ENCODE assay signal across 14 cellular contexts in genomic region chr9:134422301-134422700, GRCh38.
DNase-seq lines count a peak whose midpoint lies in the region; TF ChIP-seq lines count a peak whose summit lies in the region.
"Had no signal": no experiment of that assay in that cellular context is flagged by ENCODE, and none has a peak within 500 bp of the region (broad histone marks: within the 10 kb centered on the region; RNA-seq: fewer than 3 reads in every experiment).

No MANE protein-coding gene starts in this region.

- H3K36me3 ChIP-seq in WERI-Rb-1 (peaks cover 20% of the 10 kb centered on the region), hepatocyte (replicated peaks; ENCODE audit: insufficient read depth, low read depth) (no peaks in the 10 kb centered on the region), prostate gland (peaks cover 0 to 8% of the 10 kb centered on the region in 2 donors), sigmoid colon (peaks cover 3 to 75% (median 33%) of the 10 kb centered on the region in 4 donors)

- no peaks in the 10 kb centered on the region for H3K9me2 ChIP-seq in hepatocyte (replicated peaks; ENCODE audit: insufficient read depth)

- DNase-seq in AG08396 (ENCODE audit: low spot score) (peak; percentile 55), WERI-Rb-1 (no peak), hepatocyte (ENCODE audit: low spot score) (peak; percentile 73), prostate gland (ENCODE audit: low spot score) (peak; percentile 84), sigmoid colon (no peak), DMS53 (lab: John Stamatoyannopoulos, UW) (no peak), germinal center (ENCODE audit: low spot score) (no peak)
- DNase-seq in activated CD4-positive, CD25-positive, alpha-beta regulatory T cell treated with anti-CD3 and anti-CD28 coated beads, Interleukin-2, amount 50 U/mL, for 72 hours, result no peak
- DNase-seq: Kasumi-1, NCI-H187, NCI-H748 treated with DMSO at 0.1 percent for 48 hours, SIG-M5, thyroid gland had no signal

- TF ChIP-seq POLR2A in prostate gland (IDR thresholded peaks at IDR 0.05), result no peak
- no peak for TF ChIP-seq POLR2A in sigmoid colon (IDR thresholded peaks at IDR 0.05)

- H3K4me3 ChIP-seq in WERI-Rb-1 (ENCODE audit: low read depth, low read length) (no peak overlapping the region), hepatocyte (no peak overlapping the region), prostate gland (no peak overlapping the region), sigmoid colon (no peak overlapping the region)
- H3K4me3 ChIP-seq: cardiac muscle cell, thyroid gland had no signal

- H3K27me3 ChIP-seq in WERI-Rb-1 (ENCODE audit: insufficient read depth, low read depth, severe bottlenecking) (no peaks in the 10 kb centered on the region), hepatocyte (no peaks in the 10 kb centered on the region), prostate gland (replicated peaks; ENCODE audit: insufficient read depth) (no peaks in the 10 kb centered on the region), sigmoid colon (no peaks in the 10 kb centered on the region)
- H3K27me3 ChIP-seq: cardiac muscle cell, thyroid gland had no signal

- H3K4me1 ChIP-seq in hepatocyte (ENCODE audit: insufficient read depth) (no peaks in the 10 kb centered on the region), prostate gland (replicated peaks) (peaks cover 17% of the 10 kb centered on the region), sigmoid colon (peaks cover 0 to 47% (median 29%) of the 10 kb centered on the region in 4 donors)

- H3K79me2 ChIP-seq in hepatocyte, result no peaks in the 10 kb centered on the region

- TF ChIP-seq EP300 in sigmoid colon (IDR thresholded peaks at IDR 0.05), result no peak

- no peak overlapping the region for H3K4me2 ChIP-seq in hepatocyte

- H3K27ac ChIP-seq in WERI-Rb-1, result peak overlapping the region; percentile 91; the same call in 1 of the 2 replicates
- H3K27ac ChIP-seq in hepatocyte, result no peak overlapping the region
- H3K27ac ChIP-seq in prostate gland, result peak overlapping the region; percentile 64 to 77
- H3K27ac ChIP-seq in sigmoid colon, result peak overlapping the region in 1 of 4 donors; percentile 27
- H3K27ac ChIP-seq: cardiac muscle cell, thyroid gland had no signal

- no peak for TF ChIP-seq CTCF in WERI-Rb-1 (IDR thresholded peaks at IDR 0.05; ENCODE audit: low read depth, low read length)
- TF ChIP-seq CTCF in hepatocyte (IDR thresholded peaks at IDR 0.05; ENCODE audit: poor library complexity), result no peak
- TF ChIP-seq CTCF in prostate gland (IDR thresholded peaks at IDR 0.05), result no peak
- no peak for TF ChIP-seq CTCF in sigmoid colon (IDR thresholded peaks at IDR 0.05)

- H3K9me3 ChIP-seq in WERI-Rb-1 (ENCODE audit: severe bottlenecking) (no peaks in the 10 kb centered on the region), hepatocyte (ENCODE audit: low read depth) (no peaks in the 10 kb centered on the region), prostate gland (no peaks in the 10 kb centered on the region), sigmoid colon (no peaks in the 10 kb centered on the region)
- H3K9me3 ChIP-seq: thyroid gland had no signal

- H4K20me1 ChIP-seq in hepatocyte (ENCODE audit: insufficient read depth, poor library complexity, severe bottlenecking), result peaks cover 17% of the 10 kb centered on the region

- H2AFZ ChIP-seq in hepatocyte, result no peak overlapping the region

- intact Hi-C loops in prostate gland (cut with DNase I), result no loop called here
- intact Hi-C loops in sigmoid colon (cut with DNase I), result no loop called here

- WGBS in hepatocyte (ENCODE audit: low lambda C conversion rate, missing lambda C conversion rate), result 60% methylated on average over 3 of the region's 21 CpGs
- 25% methylated on average over 21 of the region's 21 CpGs for WGBS in prostate gland
- WGBS in sigmoid colon, 2 donors, result 16 to 56% methylated on average over 21 of the region's 21 CpGs

Comparison
In these comparisons a context has a peak if more than half of its experiments do, and no peak if none do; other contexts are left out.
1. DNase-seq: peak in AG08396 (single experiment), hepatocyte (single experiment) and prostate gland (single experiment); none in WERI-Rb-1 (single experiment), sigmoid colon (single experiment), activated CD4-positive, CD25-positive, alpha-beta regulatory T cell treated with anti-CD3 and anti-CD28 coated beads, Interleukin-2, amount 50 U/mL, for 72 hours (single experiment), DMS53 (single experiment) and germinal center (single experiment).